1 cellular context compared by ENCODE assay signal in the genomic region with DNA sequence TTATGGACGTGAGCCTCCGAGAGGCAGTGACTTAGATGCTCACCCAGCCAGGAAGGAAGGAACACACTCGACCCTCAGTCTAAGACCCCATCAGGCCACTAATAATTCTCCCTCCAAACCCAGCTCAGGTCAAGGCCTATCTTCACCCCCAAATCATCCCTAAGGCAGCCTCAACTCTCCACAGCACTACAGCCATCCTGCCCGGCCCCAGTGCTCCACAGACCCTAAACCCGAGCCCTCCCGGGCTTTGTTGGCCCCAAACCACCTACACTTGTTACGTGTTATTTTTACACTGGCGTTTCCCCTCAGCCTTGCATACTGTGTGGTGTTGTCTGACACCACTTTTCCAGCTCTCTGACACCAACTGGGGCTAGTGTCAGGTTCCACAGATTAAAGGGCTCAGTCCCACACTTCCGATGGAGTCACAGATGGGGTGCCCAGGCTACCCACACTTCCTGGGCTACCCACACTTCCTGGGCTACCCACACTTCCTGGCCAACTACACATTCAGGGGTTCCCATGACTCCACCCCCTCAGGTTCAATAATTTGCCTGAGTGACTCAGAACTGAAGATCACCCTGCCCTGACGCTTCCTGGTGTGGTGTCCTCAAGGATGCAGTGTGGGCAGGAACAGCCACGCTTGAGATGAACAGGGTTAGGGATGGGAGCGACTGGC.
TF ChIP-seq lines count a peak whose summit lies in the region.

No MANE protein-coding gene starts in this region.

TF ChIP-seq in GM12878, 131 proteins besides CTCF, POLR2A, EP300 and RAD21 (continues in another document):
- TF ChIP-seq ZNF207 (IDR thresholded peaks at IDR 0.05; ENCODE audit: borderline replicate concordance) (no peak), MEF2B (IDR thresholded peaks at IDR 0.05; ENCODE audit: partially characterized antibody, poor library complexity, severe bottlenecking) (peak; percentile 43), BHLHE40 (IDR thresholded peaks at IDR 0.05; ENCODE audit: borderline replicate concordance in 1 of 2, low read depth in 2 of 2, low read length in 1 of 2) (peak in 1 of 2 experiments; percentile 13; a peak in 1 of 4 replicates), SMARCA5 (IDR thresholded peaks at IDR 0.05) (no peak), MTA2 (IDR thresholded peaks at IDR 0.05; ENCODE audit: low read depth) (peak; percentile 63), MTA3 (IDR thresholded peaks at IDR 0.05; ENCODE audit: borderline replicate concordance, low read length) (peak; percentile 95; the same call in 1 of the 2 replicates), ETV6 (conservative IDR thresholded peaks at IDR 0.05 in 1 of 2, IDR thresholded peaks at IDR 0.05 in 1 of 2; ENCODE audit: borderline replicate concordance in 1 of 2, low read depth in 1 of 2) (peak in 1 of 2 experiments; percentile 98; a peak in 2 of 4 replicates), NR2C2 (IDR thresholded peaks at IDR 0.05; ENCODE audit: borderline replicate concordance, control insufficient read depth, insufficient read length, low read depth) (no peak), CHD2 (IDR thresholded peaks at IDR 0.05; ENCODE audit: borderline replicate concordance, low read depth, low read length) (peak; percentile 23; the same call in 1 of the 2 replicates), KLF5 (IDR thresholded peaks at IDR 0.05; ENCODE audit: partially characterized antibody) (peak; percentile 34), NBN (IDR thresholded peaks at IDR 0.05) (peak; percentile 63; the same call in 1 of the 2 replicates), ZNF274 (IDR thresholded peaks at IDR 0.05; ENCODE audit: insufficient read depth, insufficient read length) (no peak), CREM (IDR thresholded peaks at IDR 0.05; ENCODE audit: low read depth) (peak; percentile 54), DPF2 (IDR thresholded peaks at IDR 0.05) (peak; percentile 78), POLR2AphosphoS5 (IDR thresholded peaks at IDR 0.05; ENCODE audit: low read length) (peak; percentile 30; the same call in 1 of the 2 replicates), ASH2L (IDR thresholded peaks at IDR 0.05; ENCODE audit: borderline replicate concordance, low read depth) (peak; percentile 97; the same call in 1 of the 2 replicates), NR2F1 (conservative IDR thresholded peaks at IDR 0.05) (peak; percentile 92), RUNX3 (IDR thresholded peaks at IDR 0.05; ENCODE audit: low read length) (peak; percentile 86), STAT1 (conservative IDR thresholded peaks at IDR 0.05) (no peak), RCOR1 (conservative IDR thresholded peaks at IDR 0.05; ENCODE audit: low read depth, low read length) (no peak), JUND (IDR thresholded peaks at IDR 0.05; ENCODE audit: low read depth, low read length) (peak; percentile 56; the same call in 1 of the 2 replicates), SMAD1 (IDR thresholded peaks at IDR 0.05; ENCODE audit: low read depth, partially characterized antibody) (no peak), PAX5 (IDR thresholded peaks at IDR 0.05; ENCODE audit: borderline replicate concordance, low read depth, low read length) (peak; percentile 80; the same call in 1 of the 2 replicates)
- TF ChIP-seq, protein P1, sequence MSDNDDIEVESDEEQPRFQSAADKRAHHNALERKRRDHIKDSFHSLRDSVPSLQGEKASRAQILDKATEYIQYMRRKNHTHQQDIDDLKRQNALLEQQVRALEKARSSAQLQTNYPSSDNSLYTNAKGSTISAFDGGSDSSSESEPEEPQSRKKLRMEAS (IDR thresholded peaks at IDR 0.05; ENCODE audit: low read depth, low read length), result no peak
- TF ChIP-seq, protein P2, sequence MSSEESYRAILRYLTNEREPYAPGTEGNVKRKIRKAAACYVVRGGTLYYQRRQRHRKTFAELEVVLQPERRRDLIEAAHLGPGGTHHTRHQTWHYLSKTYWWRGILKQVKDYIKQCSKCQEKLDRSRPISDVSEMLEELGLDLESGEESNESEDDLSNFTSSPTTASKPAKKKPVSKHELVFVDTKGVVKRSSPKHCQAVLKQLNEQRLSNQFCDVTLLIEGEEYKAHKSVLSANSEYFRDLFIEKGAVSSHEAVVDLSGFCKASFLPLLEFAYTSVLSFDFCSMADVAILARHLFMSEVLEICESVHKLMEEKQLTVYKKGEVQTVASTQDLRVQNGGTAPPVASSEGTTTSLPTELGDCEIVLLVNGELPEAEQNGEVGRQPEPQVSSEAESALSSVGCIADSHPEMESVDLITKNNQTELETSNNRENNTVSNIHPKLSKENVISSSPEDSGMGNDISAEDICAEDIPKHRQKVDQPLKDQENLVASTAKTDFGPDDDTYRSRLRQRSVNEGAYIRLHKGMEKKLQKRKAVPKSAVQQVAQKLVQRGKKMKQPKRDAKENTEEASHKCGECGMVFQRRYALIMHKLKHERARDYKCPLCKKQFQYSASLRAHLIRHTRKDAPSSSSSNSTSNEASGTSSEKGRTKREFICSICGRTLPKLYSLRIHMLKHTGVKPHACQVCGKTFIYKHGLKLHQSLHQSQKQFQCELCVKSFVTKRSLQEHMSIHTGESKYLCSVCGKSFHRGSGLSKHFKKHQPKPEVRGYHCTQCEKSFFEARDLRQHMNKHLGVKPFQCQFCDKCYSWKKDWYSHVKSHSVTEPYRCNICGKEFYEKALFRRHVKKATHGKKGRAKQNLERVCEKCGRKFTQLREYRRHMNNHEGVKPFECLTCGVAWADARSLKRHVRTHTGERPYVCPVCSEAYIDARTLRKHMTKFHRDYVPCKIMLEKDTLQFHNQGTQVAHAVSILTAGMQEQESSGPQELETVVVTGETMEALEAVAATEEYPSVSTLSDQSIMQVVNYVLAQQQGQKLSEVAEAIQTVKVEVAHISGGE (CRISPR knock-in tag; IDR thresholded peaks at IDR 0.05), result no peak
- TF ChIP-seq, protein P3, sequence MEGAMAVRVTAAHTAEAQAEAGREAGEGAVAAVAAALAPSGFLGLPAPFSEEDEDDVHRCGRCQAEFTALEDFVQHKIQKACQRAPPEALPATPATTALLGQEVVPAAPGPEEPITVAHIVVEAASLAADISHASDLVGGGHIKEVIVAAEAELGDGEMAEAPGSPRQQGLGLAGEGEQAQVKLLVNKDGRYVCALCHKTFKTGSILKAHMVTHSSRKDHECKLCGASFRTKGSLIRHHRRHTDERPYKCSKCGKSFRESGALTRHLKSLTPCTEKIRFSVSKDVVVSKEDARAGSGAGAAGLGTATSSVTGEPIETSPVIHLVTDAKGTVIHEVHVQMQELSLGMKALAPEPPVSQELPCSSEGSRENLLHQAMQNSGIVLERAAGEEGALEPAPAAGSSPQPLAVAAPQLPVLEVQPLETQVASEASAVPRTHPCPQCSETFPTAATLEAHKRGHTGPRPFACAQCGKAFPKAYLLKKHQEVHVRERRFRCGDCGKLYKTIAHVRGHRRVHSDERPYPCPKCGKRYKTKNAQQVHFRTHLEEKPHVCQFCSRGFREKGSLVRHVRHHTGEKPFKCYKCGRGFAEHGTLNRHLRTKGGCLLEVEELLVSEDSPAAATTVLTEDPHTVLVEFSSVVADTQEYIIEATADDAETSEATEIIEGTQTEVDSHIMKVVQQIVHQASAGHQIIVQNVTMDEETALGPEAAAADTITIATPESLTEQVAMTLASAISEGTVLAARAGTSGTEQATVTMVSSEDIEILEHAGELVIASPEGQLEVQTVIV (IDR thresholded peaks at IDR 0.05; ENCODE audit: borderline replicate concordance, partially characterized antibody), result peak; percentile 21
- TF ChIP-seq, protein P4, sequence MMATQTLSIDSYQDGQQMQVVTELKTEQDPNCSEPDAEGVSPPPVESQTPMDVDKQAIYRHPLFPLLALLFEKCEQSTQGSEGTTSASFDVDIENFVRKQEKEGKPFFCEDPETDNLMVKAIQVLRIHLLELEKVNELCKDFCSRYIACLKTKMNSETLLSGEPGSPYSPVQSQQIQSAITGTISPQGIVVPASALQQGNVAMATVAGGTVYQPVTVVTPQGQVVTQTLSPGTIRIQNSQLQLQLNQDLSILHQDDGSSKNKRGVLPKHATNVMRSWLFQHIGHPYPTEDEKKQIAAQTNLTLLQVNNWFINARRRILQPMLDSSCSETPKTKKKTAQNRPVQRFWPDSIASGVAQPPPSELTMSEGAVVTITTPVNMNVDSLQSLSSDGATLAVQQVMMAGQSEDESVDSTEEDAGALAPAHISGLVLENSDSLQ (IDR thresholded peaks at IDR 0.05), result peak; percentile 45; the same call in 1 of the 2 replicates
- TF ChIP-seq, protein P5, sequence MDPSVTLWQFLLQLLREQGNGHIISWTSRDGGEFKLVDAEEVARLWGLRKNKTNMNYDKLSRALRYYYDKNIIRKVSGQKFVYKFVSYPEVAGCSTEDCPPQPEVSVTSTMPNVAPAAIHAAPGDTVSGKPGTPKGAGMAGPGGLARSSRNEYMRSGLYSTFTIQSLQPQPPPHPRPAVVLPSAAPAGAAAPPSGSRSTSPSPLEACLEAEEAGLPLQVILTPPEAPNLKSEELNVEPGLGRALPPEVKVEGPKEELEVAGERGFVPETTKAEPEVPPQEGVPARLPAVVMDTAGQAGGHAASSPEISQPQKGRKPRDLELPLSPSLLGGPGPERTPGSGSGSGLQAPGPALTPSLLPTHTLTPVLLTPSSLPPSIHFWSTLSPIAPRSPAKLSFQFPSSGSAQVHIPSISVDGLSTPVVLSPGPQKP (IDR thresholded peaks at IDR 0.05; ENCODE audit: low read depth, low read length), result 0 out of 2 replicates have a peak, but pooled peaks have one; percentile 16
- TF ChIP-seq, protein P6, sequence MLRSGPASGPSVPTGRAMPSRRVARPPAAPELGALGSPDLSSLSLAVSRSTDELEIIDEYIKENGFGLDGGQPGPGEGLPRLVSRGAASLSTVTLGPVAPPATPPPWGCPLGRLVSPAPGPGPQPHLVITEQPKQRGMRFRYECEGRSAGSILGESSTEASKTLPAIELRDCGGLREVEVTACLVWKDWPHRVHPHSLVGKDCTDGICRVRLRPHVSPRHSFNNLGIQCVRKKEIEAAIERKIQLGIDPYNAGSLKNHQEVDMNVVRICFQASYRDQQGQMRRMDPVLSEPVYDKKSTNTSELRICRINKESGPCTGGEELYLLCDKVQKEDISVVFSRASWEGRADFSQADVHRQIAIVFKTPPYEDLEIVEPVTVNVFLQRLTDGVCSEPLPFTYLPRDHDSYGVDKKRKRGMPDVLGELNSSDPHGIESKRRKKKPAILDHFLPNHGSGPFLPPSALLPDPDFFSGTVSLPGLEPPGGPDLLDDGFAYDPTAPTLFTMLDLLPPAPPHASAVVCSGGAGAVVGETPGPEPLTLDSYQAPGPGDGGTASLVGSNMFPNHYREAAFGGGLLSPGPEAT (IDR thresholded peaks at IDR 0.05; ENCODE audit: low read depth), result peak; percentile 91
- TF ChIP-seq, protein P7, sequence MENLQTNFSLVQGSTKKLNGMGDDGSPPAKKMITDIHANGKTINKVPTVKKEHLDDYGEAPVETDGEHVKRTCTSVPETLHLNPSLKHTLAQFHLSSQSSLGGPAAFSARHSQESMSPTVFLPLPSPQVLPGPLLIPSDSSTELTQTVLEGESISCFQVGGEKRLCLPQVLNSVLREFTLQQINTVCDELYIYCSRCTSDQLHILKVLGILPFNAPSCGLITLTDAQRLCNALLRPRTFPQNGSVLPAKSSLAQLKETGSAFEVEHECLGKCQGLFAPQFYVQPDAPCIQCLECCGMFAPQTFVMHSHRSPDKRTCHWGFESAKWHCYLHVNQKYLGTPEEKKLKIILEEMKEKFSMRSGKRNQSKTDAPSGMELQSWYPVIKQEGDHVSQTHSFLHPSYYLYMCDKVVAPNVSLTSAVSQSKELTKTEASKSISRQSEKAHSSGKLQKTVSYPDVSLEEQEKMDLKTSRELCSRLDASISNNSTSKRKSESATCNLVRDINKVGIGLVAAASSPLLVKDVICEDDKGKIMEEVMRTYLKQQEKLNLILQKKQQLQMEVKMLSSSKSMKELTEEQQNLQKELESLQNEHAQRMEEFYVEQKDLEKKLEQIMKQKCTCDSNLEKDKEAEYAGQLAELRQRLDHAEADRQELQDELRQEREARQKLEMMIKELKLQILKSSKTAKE (IDR thresholded peaks at IDR 0.05; ENCODE audit: low read depth, poor library complexity, severe bottlenecking), result peak; percentile 59
- TF ChIP-seq, protein P8, sequence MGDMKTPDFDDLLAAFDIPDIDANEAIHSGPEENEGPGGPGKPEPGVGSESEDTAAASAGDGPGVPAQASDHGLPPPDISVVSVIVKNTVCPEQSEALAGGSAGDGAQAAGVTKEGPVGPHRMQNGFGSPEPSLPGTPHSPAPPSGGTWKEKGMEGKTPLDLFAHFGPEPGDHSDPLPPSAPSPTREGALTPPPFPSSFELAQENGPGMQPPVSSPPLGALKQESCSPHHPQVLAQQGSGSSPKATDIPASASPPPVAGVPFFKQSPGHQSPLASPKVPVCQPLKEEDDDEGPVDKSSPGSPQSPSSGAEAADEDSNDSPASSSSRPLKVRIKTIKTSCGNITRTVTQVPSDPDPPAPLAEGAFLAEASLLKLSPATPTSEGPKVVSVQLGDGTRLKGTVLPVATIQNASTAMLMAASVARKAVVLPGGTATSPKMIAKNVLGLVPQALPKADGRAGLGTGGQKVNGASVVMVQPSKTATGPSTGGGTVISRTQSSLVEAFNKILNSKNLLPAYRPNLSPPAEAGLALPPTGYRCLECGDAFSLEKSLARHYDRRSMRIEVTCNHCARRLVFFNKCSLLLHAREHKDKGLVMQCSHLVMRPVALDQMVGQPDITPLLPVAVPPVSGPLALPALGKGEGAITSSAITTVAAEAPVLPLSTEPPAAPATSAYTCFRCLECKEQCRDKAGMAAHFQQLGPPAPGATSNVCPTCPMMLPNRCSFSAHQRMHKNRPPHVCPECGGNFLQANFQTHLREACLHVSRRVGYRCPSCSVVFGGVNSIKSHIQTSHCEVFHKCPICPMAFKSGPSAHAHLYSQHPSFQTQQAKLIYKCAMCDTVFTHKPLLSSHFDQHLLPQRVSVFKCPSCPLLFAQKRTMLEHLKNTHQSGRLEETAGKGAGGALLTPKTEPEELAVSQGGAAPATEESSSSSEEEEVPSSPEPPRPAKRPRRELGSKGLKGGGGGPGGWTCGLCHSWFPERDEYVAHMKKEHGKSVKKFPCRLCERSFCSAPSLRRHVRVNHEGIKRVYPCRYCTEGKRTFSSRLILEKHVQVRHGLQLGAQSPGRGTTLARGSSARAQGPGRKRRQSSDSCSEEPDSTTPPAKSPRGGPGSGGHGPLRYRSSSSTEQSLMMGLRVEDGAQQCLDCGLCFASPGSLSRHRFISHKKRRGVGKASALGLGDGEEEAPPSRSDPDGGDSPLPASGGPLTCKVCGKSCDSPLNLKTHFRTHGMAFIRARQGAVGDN (IDR thresholded peaks at IDR 0.05), result no peak
- TF ChIP-seq, protein P9, sequence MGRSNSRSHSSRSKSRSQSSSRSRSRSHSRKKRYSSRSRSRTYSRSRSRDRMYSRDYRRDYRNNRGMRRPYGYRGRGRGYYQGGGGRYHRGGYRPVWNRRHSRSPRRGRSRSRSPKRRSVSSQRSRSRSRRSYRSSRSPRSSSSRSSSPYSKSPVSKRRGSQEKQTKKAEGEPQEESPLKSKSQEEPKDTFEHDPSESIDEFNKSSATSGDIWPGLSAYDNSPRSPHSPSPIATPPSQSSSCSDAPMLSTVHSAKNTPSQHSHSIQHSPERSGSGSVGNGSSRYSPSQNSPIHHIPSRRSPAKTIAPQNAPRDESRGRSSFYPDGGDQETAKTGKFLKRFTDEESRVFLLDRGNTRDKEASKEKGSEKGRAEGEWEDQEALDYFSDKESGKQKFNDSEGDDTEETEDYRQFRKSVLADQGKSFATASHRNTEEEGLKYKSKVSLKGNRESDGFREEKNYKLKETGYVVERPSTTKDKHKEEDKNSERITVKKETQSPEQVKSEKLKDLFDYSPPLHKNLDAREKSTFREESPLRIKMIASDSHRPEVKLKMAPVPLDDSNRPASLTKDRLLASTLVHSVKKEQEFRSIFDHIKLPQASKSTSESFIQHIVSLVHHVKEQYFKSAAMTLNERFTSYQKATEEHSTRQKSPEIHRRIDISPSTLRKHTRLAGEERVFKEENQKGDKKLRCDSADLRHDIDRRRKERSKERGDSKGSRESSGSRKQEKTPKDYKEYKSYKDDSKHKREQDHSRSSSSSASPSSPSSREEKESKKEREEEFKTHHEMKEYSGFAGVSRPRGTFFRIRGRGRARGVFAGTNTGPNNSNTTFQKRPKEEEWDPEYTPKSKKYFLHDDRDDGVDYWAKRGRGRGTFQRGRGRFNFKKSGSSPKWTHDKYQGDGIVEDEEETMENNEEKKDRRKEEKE (IDR thresholded peaks at IDR 0.05), result no peak
